Comparison of ENCODE assay signal across 19 cellular contexts in genomic region chr3:4797201-4797600, GRCh38.
A peak's percentile ranks its signal among the peaks of the same experiment; 100 is the strongest.
DNase-seq lines count a peak whose midpoint lies in the region; ATAC-seq and TF ChIP-seq lines count a peak whose summit lies in the region.
"Had no signal": no experiment of that assay in that cellular context is flagged by ENCODE, and none has a peak within 500 bp of the region (broad histone marks: within the 10 kb centered on the region; RNA-seq: fewer than 3 reads in every experiment).

No MANE protein-coding gene starts in this region.

- H3K9me3 Mint-ChIP-seq in IgD-negative memory B cell, result no peaks in the 10 kb centered on the region
- H3K9me3 Mint-ChIP-seq: CD4-positive, alpha-beta T cell; HFFc6 had no signal

- no peak overlapping the region for H3K4me3 Mint-ChIP-seq in IgD-negative memory B cell
- H3K4me3 Mint-ChIP-seq: CD4-positive, alpha-beta T cell; HFFc6 had no signal

- peak overlapping the region in 2 of 3 donors; percentile 0 to 40 for H3K27ac Mint-ChIP-seq in IgD-negative memory B cell
- H3K27ac Mint-ChIP-seq: CD4-positive, alpha-beta T cell; HFFc6 had no signal

- ATAC-seq in GM19455 (IDR thresholded peaks at IDR 0.05; ENCODE audit: unreplicated experiment) (no peak), GM21786 (IDR thresholded peaks at IDR 0.05; ENCODE audit: unreplicated experiment) (no peak)

- DNase-seq in SK-MEL-5 (ENCODE audit: low read depth, low spot score) (peak; percentile 83), astrocyte of the spinal cord (ENCODE audit: low read depth, low spot score) (peak; percentile 32), myocyte (ENCODE audit: low read depth) (peak; percentile 17), ACHN (no peak)
- DNase-seq: Caco-2; CD4-positive, alpha-beta T cell; H7; HFFc6; NCI-H1105; NCI-H146; NCI-H2029; NCI-H524 treated with DMSO at 0.1 percent for 48 hours; NCI-H82; Peyer's patch had no signal

- in situ Hi-C loops in SK-MEL-5 (cut with HindIII; ENCODE audit: low pct_unique_long_range_greater_than_20kb, low sequenced_read_pairs) (no loop called here), astrocyte of the spinal cord (cut with HindIII; ENCODE audit: low sequenced_read_pairs) (no loop called here), ACHN (cut with HindIII; ENCODE audit: low pct_ligation_motif_present, low pct_unique_long_range_greater_than_20kb, low sequenced_read_pairs) (no loop called here)

- peaks cover 10% of the 10 kb centered on the region for H3K36me3 Mint-ChIP-seq in IgD-negative memory B cell

- no peak for TF ChIP-seq CTCF in astrocyte of the spinal cord (IDR thresholded peaks at IDR 0.05; ENCODE audit: low read depth, low read length)

- H3K4me1 Mint-ChIP-seq in IgD-negative memory B cell, result no peaks in the 10 kb centered on the region

- H3K4me3 ChIP-seq in astrocyte of the spinal cord (ENCODE audit: low read depth, low read length), result no peak overlapping the region
- H3K4me3 ChIP-seq: BLaER1, Peyer's patch, SJSA1 had no signal

- H3K27me3 Mint-ChIP-seq in IgD-negative memory B cell, result no peaks in the 10 kb centered on the region
- H3K27me3 Mint-ChIP-seq: CD4-positive, alpha-beta T cell had no signal
